Comparison of ENCODE assay signal across 8 cellular contexts in genomic region chr16:88650749-88651275, GRCh38. TPM values are rescaled to one million over a fixed set of nuclear protein-coding genes. Genes with fewer than 3 reads are reported as not detected.
A peak's percentile ranks its signal among the peaks of the same experiment; 100 is the strongest.
DNase-seq lines count a peak whose midpoint lies in the region; ATAC-seq, FAIRE-seq and TF ChIP-seq lines count a peak whose summit lies in the region.

Gene CYBA (minus strand): TSS chr16:88651053. CDS start chr16:88651013, 40 bp downstream.

- H3K27me3 ChIP-seq in adrenal gland, result no peaks in the 10 kb centered on the region
- no peaks in the 10 kb centered on the region for H3K27me3 ChIP-seq in hepatocyte
- no peaks in the 10 kb centered on the region for H3K27me3 ChIP-seq in skeletal muscle satellite cell (ENCODE audit: control insufficient read depth, insufficient read depth, low read length)

- H3K4me1 Mint-ChIP-seq in CD14-positive monocyte, result peaks cover 32% of the 10 kb centered on the region

- DNase-seq in CD14-positive monocyte (ENCODE audit: low spot score), result peak; percentile 81
- DNase-seq in GM19239 (ENCODE audit: insufficient read length, low spot score), result peak; percentile 97
- DNase-seq in T follicular helper cell (ENCODE audit: low read depth), result peak; percentile 66
- DNase-seq in adrenal gland, result peak; percentile 57 to 80 (median 60)
- DNase-seq in hepatocyte (ENCODE audit: low spot score), result peak; percentile 88
- DNase-seq in NCI-H187 treated with DMSO at 0.1 percent for 48 hours (lab: John Stamatoyannopoulos, UW), result no peak

- no peak for TF ChIP-seq CTCF in CD14-positive monocyte (IDR thresholded peaks at IDR 0.05)
- no peak for TF ChIP-seq CTCF in adrenal gland (IDR thresholded peaks at IDR 0.05)
- no peak for TF ChIP-seq CTCF in hepatocyte (IDR thresholded peaks at IDR 0.05; ENCODE audit: poor library complexity)

- H3K4me3 Mint-ChIP-seq in CD14-positive monocyte, result peak within 1 kb of the TSS; percentile 92 to 97

- H3K9me2 ChIP-seq in hepatocyte (replicated peaks; ENCODE audit: insufficient read depth), result no peaks in the 10 kb centered on the region

- H3K27ac Mint-ChIP-seq in CD14-positive monocyte, result peak within 1 kb of the TSS; percentile 93 to 96 (median 95)

- no peaks in the 10 kb centered on the region for H3K9me3 ChIP-seq in adrenal gland (replicated peaks in 1 of 3)
- no peaks in the 10 kb centered on the region for H3K9me3 ChIP-seq in hepatocyte (ENCODE audit: low read depth)
- H3K9me3 ChIP-seq in skeletal muscle satellite cell (replicated peaks; ENCODE audit: low read length), result no peaks in the 10 kb centered on the region

- TF ChIP-seq POLR2A in adrenal gland (IDR thresholded peaks at IDR 0.05), result peak; percentile 14 to 25

- peaks cover 0 to 2% (median 2%) of the 10 kb centered on the region in 3 donors for H3K27me3 Mint-ChIP-seq in CD14-positive monocyte (ENCODE audit: low read depth in 3 of 3)

- peak within 1 kb of the TSS; percentile 37 for H2AFZ ChIP-seq in hepatocyte

- WGBS in adrenal gland, 4 donors, result 5 to 11% (median 7%) methylated on average over 4 to 41 of the region's 41 CpGs
- 6% methylated on average over 10 of the region's 41 CpGs for WGBS in hepatocyte (ENCODE audit: low lambda C conversion rate, missing lambda C conversion rate)

- ATAC-seq in HG03439 (IDR thresholded peaks at IDR 0.05; ENCODE audit: unreplicated experiment), result peak; percentile 62

- intact Hi-C loops in CD14-positive monocyte (cut with micrococcal nuclease) (loop anchor here (2.0 to 5.0 kb wide), 2 partner anchors 36 kb away; partner anchors contain the start of gene SNAI3 (in 2 of the 2)), adrenal gland (cut with DNase I) (no loop called here)

- H3K4me1 ChIP-seq in adrenal gland (replicated peaks in 1 of 2), result peaks cover 0 to 12% of the 10 kb centered on the region in 2 donors
- H3K4me1 ChIP-seq in hepatocyte (ENCODE audit: insufficient read depth), result peaks cover 15% of the 10 kb centered on the region
- peaks cover 13% of the 10 kb centered on the region for H3K4me1 ChIP-seq in skeletal muscle satellite cell (ENCODE audit: control insufficient read depth, insufficient read depth, low read length)

- H3K4me2 ChIP-seq in hepatocyte, result peak within 1 kb of the TSS; percentile 99
- H3K4me2 ChIP-seq in skeletal muscle satellite cell (ENCODE audit: low read length), result peak within 1 kb of the TSS; percentile 88

- H3K4me3 ChIP-seq in adrenal gland (peak within 1 kb of the TSS in 2 of 4 donors; percentile 30 to 69), hepatocyte (peak within 1 kb of the TSS; percentile 82), skeletal muscle satellite cell (ENCODE audit: low read length) (peak within 1 kb of the TSS; percentile 77)

- peaks cover 24 to 43% of the 10 kb centered on the region in 2 donors for H3K36me3 Mint-ChIP-seq in CD14-positive monocyte

- FAIRE-seq in GM19239 (lab: Jason Lieb, UNC), result no peak

- peaks cover 6% of the 10 kb centered on the region for H4K20me1 ChIP-seq in hepatocyte (ENCODE audit: insufficient read depth, poor library complexity, severe bottlenecking)

- peaks cover 0 to 2% (median 0%) of the 10 kb centered on the region in 7 donors for H3K9me3 Mint-ChIP-seq in CD14-positive monocyte

- peaks cover 0 to 12% of the 10 kb centered on the region in 2 donors for H3K36me3 ChIP-seq in adrenal gland (replicated peaks in 1 of 2)
- H3K36me3 ChIP-seq in hepatocyte (replicated peaks; ENCODE audit: insufficient read depth, low read depth), result no peaks in the 10 kb centered on the region
- peaks cover 17% of the 10 kb centered on the region for H3K36me3 ChIP-seq in skeletal muscle satellite cell (ENCODE audit: insufficient read depth, low read length)

- H3K9ac ChIP-seq in skeletal muscle satellite cell (ENCODE audit: low read depth, low read length), result peak within 1 kb of the TSS; percentile 64

- H3K79me2 ChIP-seq in hepatocyte, result peaks cover 15% of the 10 kb centered on the region

- H3K27ac ChIP-seq in adrenal gland (peak within 1 kb of the TSS in 4 of 5 donors; percentile 52 to 90 (median 66)), hepatocyte (peak within 1 kb of the TSS; percentile 91)

RNA-seq across cellular contexts. Expression of gene CYBA, which starts in this region (rescaled TPM):
- 1,000 to 10,000 TPM; 2,092 to 2,376 TPM for polyA plus RNA-seq in CD14-positive monocyte
- total RNA-seq in adrenal gland, result 100 to 1,000 TPM in 7 of 8 donors, 10 to 100 TPM in 1; 81.7 to 374 (median 155) TPM
- polyA plus RNA-seq in adrenal gland, result 100 to 1,000 TPM in 2 of 3 donors, 10 to 100 TPM in 1; 19.6 to 271 (median 258) TPM
- total RNA-seq in hepatocyte, result 196 and 255 TPM in 2 replicates
- polyA plus RNA-seq in hepatocyte, result 419 and 516 TPM in 2 replicates
- total RNA-seq in skeletal muscle satellite cell (2012; rRNA removed), result 128 and 151 TPM in 2 replicates

Comparison
In these comparisons a context has a peak if more than half of its experiments do, and no peak if none do; other contexts are left out.
1. intact Hi-C loops: an anchor here in CD14-positive monocyte (2.0 to 5.0 kb wide); none called in adrenal gland.